ENCODE assay signal across 8 cellular contexts in the genomic region with DNA sequence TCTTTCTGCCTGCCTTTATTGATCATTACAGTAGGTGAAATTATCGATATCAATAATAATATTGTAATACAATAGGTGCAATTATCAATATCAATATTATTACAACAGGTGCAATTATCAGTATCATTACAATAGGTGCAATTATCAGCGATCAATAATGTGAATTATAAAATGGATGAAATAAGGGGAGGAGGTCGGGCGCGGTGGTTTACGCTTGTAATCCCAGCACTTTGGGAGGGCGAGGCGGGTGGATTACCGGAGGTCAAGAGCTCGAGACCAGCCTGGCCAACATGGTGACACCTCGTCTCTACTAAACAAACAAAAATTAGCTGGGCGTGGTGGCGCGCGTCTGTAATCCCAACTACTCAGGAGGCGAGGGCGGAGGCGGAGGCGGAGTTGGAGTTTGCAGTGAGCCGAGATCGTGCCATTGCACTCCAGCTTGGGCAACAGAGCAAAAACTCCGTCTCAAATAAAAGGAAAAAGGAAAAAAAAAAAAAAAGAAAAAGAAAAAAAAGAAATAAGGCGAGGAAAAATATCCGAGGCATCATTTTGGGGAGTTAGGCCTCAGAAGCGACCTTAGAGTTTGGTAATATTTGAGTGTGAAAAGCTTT. TPM values are rescaled to one million over a fixed set of nuclear protein-coding genes. Genes with fewer than 3 reads are reported as not detected.
DNase-seq lines count a peak whose midpoint lies in the region; ATAC-seq and TF ChIP-seq lines count a peak whose summit lies in the region.

No MANE protein-coding gene starts in this region.

- no peaks in the 10 kb centered on the region for H3K9me3 Mint-ChIP-seq in central memory CD8-positive, alpha-beta T cell

- peak overlapping the region; percentile 99 for H3K27ac Mint-ChIP-seq in central memory CD8-positive, alpha-beta T cell (ENCODE audit: low read depth)

- TF ChIP-seq CTCF in WI38 (IDR thresholded peaks at IDR 0.05; ENCODE audit: low read depth, low read length): no peak

- H3K4me3 ChIP-seq in GM08714 (ENCODE audit: low read length): peak overlapping the region; percentile 84
- peak overlapping the region; percentile 96 for H3K4me3 ChIP-seq in WI38 (ENCODE audit: low read depth, low read length)

- H3K36me3 Mint-ChIP-seq in central memory CD8-positive, alpha-beta T cell (ENCODE audit: insufficient read depth): peaks cover 25% of the 10 kb centered on the region

- H3K4me3 Mint-ChIP-seq in central memory CD8-positive, alpha-beta T cell: peak overlapping the region; percentile 80

- DNase-seq in NCI-H2171 treated with DMSO at 0.1 percent for 48 hours (lab: John Stamatoyannopoulos, UW): peak; percentile 82
- peak; percentile 41 to 48 for DNase-seq in central memory CD8-positive, alpha-beta T cell (ENCODE audit: low spot score in 2 of 2)
- DNase-seq in left colon: peak; percentile 93 to 94
- peak; percentile 61 for DNase-seq in stimulated activated CD4-positive, alpha-beta T cell treated with anti-CD3 and anti-CD28 coated beads, Interleukin-1b, Interleukin-23, amount 100 ng/mL, for 48 hours
- DNase-seq in HuH-7 (ENCODE audit: low spot score): no peak

- intact Hi-C loops in left colon (cut with DNase I, micrococcal nuclease): no loop called here

- peak; percentile 29 for ATAC-seq in central memory CD8-positive, alpha-beta T cell (replicated peaks; ENCODE audit: extremely low read depth, poor library complexity, severe bottlenecking)
- peak; percentile 59 for ATAC-seq in left colon
- ATAC-seq in HG02840 (IDR thresholded peaks at IDR 0.05; ENCODE audit: low FRiP score, unreplicated experiment): no peak

- no peaks in the 10 kb centered on the region for H3K27me3 Mint-ChIP-seq in central memory CD8-positive, alpha-beta T cell

- H3K4me1 Mint-ChIP-seq in central memory CD8-positive, alpha-beta T cell: peaks cover 26% of the 10 kb centered on the region

RNA-seq across cellular contexts. Expression of gene BNIP2, which starts 0.6 kb away (rescaled TPM):
- total RNA-seq in left colon: 10 to 100 TPM; 53.5 to 62.0 TPM

RNA-seq across cellular contexts. Expression of gene GTF2A2, which starts 32.4 kb away (rescaled TPM):
- 100 to 1,000 TPM; 105 to 147 TPM for total RNA-seq in left colon
